In the genomic region with DNA sequence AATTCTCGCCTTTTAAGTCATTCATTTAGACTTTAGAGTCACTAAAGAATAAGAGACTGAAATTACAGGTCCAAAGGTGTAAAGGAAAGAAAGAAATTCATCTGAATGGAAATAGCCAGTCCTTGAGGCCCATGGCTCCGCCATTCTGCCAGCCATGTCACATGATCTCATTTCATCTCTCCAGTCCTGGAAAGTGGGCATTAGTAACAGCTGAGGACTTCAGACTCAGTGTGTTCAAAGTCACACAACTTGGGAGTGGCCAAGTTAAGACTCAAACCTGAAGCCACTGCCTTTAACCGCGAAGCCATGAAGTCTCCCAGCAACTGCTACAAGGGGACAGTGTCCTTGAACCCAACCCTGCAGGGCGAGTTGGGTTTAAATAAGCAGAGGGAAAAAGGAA, we compare ENCODE assay signal across 17 cellular contexts.
DNase-seq lines count a peak whose midpoint lies in the region; ATAC-seq, FAIRE-seq and TF ChIP-seq lines count a peak whose summit lies in the region.
"Had no signal": no experiment of that assay in that cellular context is flagged by ENCODE, and none has a peak within 500 bp of the region (broad histone marks: within the 10 kb centered on the region; RNA-seq: fewer than 3 reads in every experiment).

No MANE protein-coding gene starts in this region.

- H3K9ac ChIP-seq in K562 (ENCODE audit: insufficient read depth in 1 of 2, low read depth in 2 of 2, low read length in 2 of 2) = no peak overlapping the region

- CTCF ChIA-PET in K562 (lab: Yijun Ruan, JAX; ENCODE audit: low intra/inter-chr PET ratio) = no interaction called here

- TF ChIP-seq POLR2A in K562 (conservative IDR thresholded peaks at IDR 0.05) = no peak

- H3K4me3 Mint-ChIP-seq in activated naive CD8-positive, alpha-beta T cell treated with anti-CD3 and anti-CD28 coated beads, Interleukin-2, amount 10 ng/mL, durations not matched to agents 7 days and 5 days = no peak overlapping the region
- no peak overlapping the region for H3K4me3 Mint-ChIP-seq in activated naive CD8-positive, alpha-beta T cell treated with anti-CD3 and anti-CD28 coated beads for 36 hours
- H3K4me3 Mint-ChIP-seq in immature natural killer cell (peak overlapping the region; percentile 50 to 76 (median 70)), osteocyte (ENCODE audit: unreplicated experiment) (no peak overlapping the region)

- no peaks in the 10 kb centered on the region for H3K9me3 ChIP-seq in K562 (replicated peaks; ENCODE audit: control insufficient read depth, insufficient read depth, low read depth, low read length)
- H3K9me3 ChIP-seq: Caco-2, MG63 had no signal

- no peaks in the 10 kb centered on the region for H3K79me2 ChIP-seq in K562 (ENCODE audit: control insufficient read depth, insufficient read depth, low read length)

- H3K4me2 ChIP-seq in K562 (ENCODE audit: insufficient read depth, low read length) = no peak overlapping the region

- BruUV-seq in K562 (replicated peaks; lab: Mats Ljungman, UMichigan) = no TSS peak

- peak overlapping the region; percentile 12; the same call in 1 of the 2 replicates for H2AFZ ChIP-seq in K562 (ENCODE audit: low read depth, low read length)

- no peak overlapping the region for H3K27ac ChIP-seq in K562 (ENCODE audit: extremely low read depth, low read depth, low read length)
- H3K27ac ChIP-seq: C4-2B had no signal

- peaks cover 14% of the 10 kb centered on the region for H3K4me1 Mint-ChIP-seq in activated naive CD8-positive, alpha-beta T cell treated with anti-CD3 and anti-CD28 coated beads, Interleukin-2, amount 10 ng/mL, durations not matched to agents 7 days and 5 days
- peaks cover 20% of the 10 kb centered on the region for H3K4me1 Mint-ChIP-seq in activated naive CD8-positive, alpha-beta T cell treated with anti-CD3 and anti-CD28 coated beads for 36 hours
- H3K4me1 Mint-ChIP-seq in immature natural killer cell (peaks cover 78 to 80% of the 10 kb centered on the region in 2 donors), osteocyte (ENCODE audit: unreplicated experiment) (peaks cover 8% of the 10 kb centered on the region)

- WGBS in K562 (ENCODE audit: insufficient coverage, low coverage, missing lambda C conversion rate) = 37% methylated on average over 5 of the region's 5 CpGs

- FAIRE-seq in K562 (lab: Jason Lieb, UNC) = no peak
- FAIRE-seq: H54 had no signal

- no peaks in the 10 kb centered on the region for H4K20me1 ChIP-seq in K562 (replicated peaks; ENCODE audit: control insufficient read depth, insufficient read depth, low read length)

- H3K36me3 ChIP-seq in K562 (ENCODE audit: control insufficient read depth, insufficient read depth, low read length) = no peaks in the 10 kb centered on the region
- H3K36me3 ChIP-seq: MG63 had no signal

- no peak for ATAC-seq in activated naive CD8-positive, alpha-beta T cell treated with anti-CD3 and anti-CD28 coated beads, Interleukin-2, amount 10 ng/mL, durations not matched to agents 7 days and 5 days (ENCODE audit: low read depth)
- ATAC-seq in K562 = no peak
- ATAC-seq: PC-3 had no signal

- POLR2A ChIA-PET in activated naive CD8-positive, alpha-beta T cell treated with anti-CD3 and anti-CD28 coated beads, Interleukin-2, amount 10 ng/mL, durations not matched to agents 7 days and 5 days (lab: Charles Lee) = no interaction called here
- POLR2A ChIA-PET in K562 (lab: Yijun Ruan, JAX) = no interaction called here

- TF ChIP-seq CTCF in K562 (IDR thresholded peaks at IDR 0.05 in 2 of 3, conservative IDR thresholded peaks at IDR 0.05 in 1 of 3; ENCODE audit: insufficient read depth in 2 of 3, low read depth in 1 of 3, low read length in 3 of 3) = no peak
- no peak for TF ChIP-seq CTCF in osteocyte (IDR thresholded peaks at IDR 0.05)

- peaks cover 0 to 4% of the 10 kb centered on the region in 2 experiments; a peak in 2 of 5 replicates for H3K4me1 ChIP-seq in K562 (replicated peaks in 1 of 2; ENCODE audit: control insufficient read depth in 2 of 2, insufficient read depth in 2 of 2, low read length in 2 of 2)

- DNase-seq in activated naive CD8-positive, alpha-beta T cell treated with anti-CD3 and anti-CD28 coated beads, Interleukin-2, amount 10 ng/mL, durations not matched to agents 7 days and 5 days = no peak
- no peak for DNase-seq in activated naive CD8-positive, alpha-beta T cell treated with anti-CD3 and anti-CD28 coated beads for 36 hours
- DNase-seq in K562 (ENCODE audit: extremely low read depth in 1 of 4, low spot score in 3 of 4) (no peak), immature natural killer cell (no peak), osteocyte (ENCODE audit: extremely low spot score, unreplicated experiment) (no peak), hypothalamus (lab: John Stamatoyannopoulos, UW) (no peak), GM19240 (ENCODE audit: insufficient read length, low spot score) (no peak)
- DNase-seq: Caco-2, Karpas-422, MG63, NCI-H1092 treated with DMSO at 0.1 percent for 48 hours, NCI-H2081 treated with DMSO at 0.1 percent for 48 hours, NCI-H510A, NCI-H774, PC-3 had no signal

- no peak for TF ChIP-seq RAD21 in K562 (CRISPR knock-in tag; conservative IDR thresholded peaks at IDR 0.05 in 1 of 2, IDR thresholded peaks at IDR 0.05 in 1 of 2)

- no peak for TF ChIP-seq EP300 in K562 (IDR thresholded peaks at IDR 0.05; ENCODE audit: low read length)

- H3K27ac Mint-ChIP-seq in activated naive CD8-positive, alpha-beta T cell treated with anti-CD3 and anti-CD28 coated beads, Interleukin-2, amount 10 ng/mL, durations not matched to agents 7 days and 5 days = peak overlapping the region; percentile 40
- H3K27ac Mint-ChIP-seq in activated naive CD8-positive, alpha-beta T cell treated with anti-CD3 and anti-CD28 coated beads for 36 hours = no peak overlapping the region
- H3K27ac Mint-ChIP-seq in immature natural killer cell (peak overlapping the region; percentile 86 to 98 (median 94)), osteocyte (ENCODE audit: unreplicated experiment) (no peak overlapping the region)

- in situ Hi-C loops in K562 (cut with MboI) = no loop called here

- H3K9me3 Mint-ChIP-seq in activated naive CD8-positive, alpha-beta T cell treated with anti-CD3 and anti-CD28 coated beads, Interleukin-2, amount 10 ng/mL, durations not matched to agents 7 days and 5 days = no peaks in the 10 kb centered on the region
- H3K9me3 Mint-ChIP-seq in activated naive CD8-positive, alpha-beta T cell treated with anti-CD3 and anti-CD28 coated beads for 36 hours = no peaks in the 10 kb centered on the region
- H3K9me3 Mint-ChIP-seq in immature natural killer cell = no peaks in the 10 kb centered on the region
- H3K9me3 Mint-ChIP-seq in osteocyte (ENCODE audit: unreplicated experiment) = no peaks in the 10 kb centered on the region

- no peaks in the 10 kb centered on the region for H3K9me1 ChIP-seq in K562 (ENCODE audit: control insufficient read depth, insufficient read depth, low read length)

- no peaks in the 10 kb centered on the region for H3K27me3 ChIP-seq in K562 (ENCODE audit: control insufficient read depth in 2 of 2, insufficient read depth in 2 of 2, low read length in 2 of 2)
- H3K27me3 ChIP-seq: MG63 had no signal

- peaks cover 4% of the 10 kb centered on the region for H3K36me3 Mint-ChIP-seq in activated naive CD8-positive, alpha-beta T cell treated with anti-CD3 and anti-CD28 coated beads, Interleukin-2, amount 10 ng/mL, durations not matched to agents 7 days and 5 days
- peaks cover 5% of the 10 kb centered on the region for H3K36me3 Mint-ChIP-seq in activated naive CD8-positive, alpha-beta T cell treated with anti-CD3 and anti-CD28 coated beads for 36 hours
- H3K36me3 Mint-ChIP-seq in immature natural killer cell (peaks cover 31 to 77% (median 41%) of the 10 kb centered on the region in 3 donors), osteocyte (ENCODE audit: unreplicated experiment) (peaks cover 70% of the 10 kb centered on the region)

- no peaks in the 10 kb centered on the region for H3K27me3 Mint-ChIP-seq in activated naive CD8-positive, alpha-beta T cell treated with anti-CD3 and anti-CD28 coated beads, Interleukin-2, amount 10 ng/mL, durations not matched to agents 7 days and 5 days
- H3K27me3 Mint-ChIP-seq in activated naive CD8-positive, alpha-beta T cell treated with anti-CD3 and anti-CD28 coated beads for 36 hours = peaks cover 34% of the 10 kb centered on the region
- H3K27me3 Mint-ChIP-seq in immature natural killer cell (ENCODE audit: low read depth in 3 of 3) (no peaks in the 10 kb centered on the region), osteocyte (ENCODE audit: unreplicated experiment) (no peaks in the 10 kb centered on the region)

- no peak overlapping the region for H3K4me3 ChIP-seq in K562
- H3K4me3 ChIP-seq: MG63 had no signal

- intact Hi-C loops in K562 (cut with micrococcal nuclease) = no loop called here

TF ChIP-seq in K562, 482 proteins besides CTCF, POLR2A, EP300 and RAD21:
- no peak for TF ChIP-seq ILK (tag; IDR thresholded peaks at IDR 0.05; ENCODE audit: borderline replicate concordance, low read depth)
- TF ChIP-seq, protein P1, sequence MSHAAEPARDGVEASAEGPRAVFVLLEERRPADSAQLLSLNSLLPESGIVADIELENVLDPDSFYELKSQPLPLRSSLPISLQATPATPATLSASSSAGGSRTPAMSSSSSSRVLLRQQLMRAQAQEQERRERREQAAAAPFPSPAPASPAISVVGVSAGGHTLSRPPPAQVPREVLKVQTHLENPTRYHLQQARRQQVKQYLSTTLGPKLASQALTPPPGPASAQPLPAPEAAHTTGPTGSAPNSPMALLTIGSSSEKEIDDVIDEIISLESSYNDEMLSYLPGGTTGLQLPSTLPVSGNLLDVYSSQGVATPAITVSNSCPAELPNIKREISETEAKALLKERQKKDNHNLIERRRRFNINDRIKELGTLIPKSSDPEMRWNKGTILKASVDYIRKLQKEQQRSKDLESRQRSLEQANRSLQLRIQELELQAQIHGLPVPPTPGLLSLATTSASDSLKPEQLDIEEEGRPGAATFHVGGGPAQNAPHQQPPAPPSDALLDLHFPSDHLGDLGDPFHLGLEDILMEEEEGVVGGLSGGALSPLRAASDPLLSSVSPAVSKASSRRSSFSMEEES (CRISPR knock-in tag; IDR thresholded peaks at IDR 0.05) = peak; percentile 71
TF ChIP-seq in K562: peak in this region for 1.

Comparison
In these comparisons a context has a peak if more than half of its experiments do, and no peak if none do; other contexts are left out.
1. H3K27ac Mint-ChIP-seq: peak in activated naive CD8-positive, alpha-beta T cell treated with anti-CD3 and anti-CD28 coated beads, Interleukin-2, amount 10 ng/mL, durations not matched to agents 7 days and 5 days (single experiment) and immature natural killer cell (6 of 6); none in activated naive CD8-positive, alpha-beta T cell treated with anti-CD3 and anti-CD28 coated beads for 36 hours (single experiment) and osteocyte (single experiment).
2. H3K4me3 Mint-ChIP-seq: peak in immature natural killer cell (5 of 5); none in activated naive CD8-positive, alpha-beta T cell treated with anti-CD3 and anti-CD28 coated beads, Interleukin-2, amount 10 ng/mL, durations not matched to agents 7 days and 5 days (single experiment), activated naive CD8-positive, alpha-beta T cell treated with anti-CD3 and anti-CD28 coated beads for 36 hours (single experiment) and osteocyte (single experiment).